In the genomic region with DNA sequence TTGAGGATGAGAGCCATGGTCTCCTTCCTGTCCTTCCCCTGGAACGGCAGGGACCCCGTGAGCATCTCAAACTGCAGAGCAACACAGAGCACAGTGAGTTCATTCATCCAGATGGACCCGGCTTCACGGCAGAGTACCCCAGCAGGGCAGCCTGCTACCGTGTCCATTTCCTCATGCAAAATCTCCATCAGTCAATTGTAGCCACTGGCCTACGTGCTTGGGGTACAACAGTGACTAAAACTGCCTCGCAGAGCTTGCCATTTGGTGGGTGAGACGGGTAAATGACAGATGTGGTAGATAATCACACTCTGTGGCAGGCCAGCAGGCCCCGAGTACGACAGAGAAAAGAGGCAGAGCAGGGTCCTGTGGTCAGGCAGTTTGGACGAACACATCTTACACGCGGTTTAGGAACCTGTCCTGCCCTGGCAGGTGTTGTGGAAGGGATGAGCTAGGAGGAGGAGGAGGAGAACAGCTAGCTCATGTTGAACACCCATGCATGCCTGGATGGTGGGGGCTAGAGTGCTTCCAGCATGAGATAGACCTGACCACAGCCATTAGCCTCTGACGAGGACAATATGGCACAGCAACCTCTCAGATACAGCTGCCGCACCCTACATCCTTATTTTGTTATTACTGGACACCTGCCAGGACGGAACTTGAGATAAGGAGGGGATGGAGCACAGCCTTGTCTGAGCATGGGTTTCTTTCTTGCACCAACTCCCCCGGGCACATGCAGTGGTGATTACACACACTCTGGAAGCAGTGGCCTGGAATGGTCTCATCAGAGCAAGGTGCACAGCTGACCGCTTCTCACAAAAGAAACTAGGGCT, we compare ENCODE assay signal across 1 cellular context.
TF ChIP-seq lines count a peak whose summit lies in the region.

No MANE protein-coding gene starts in this region.

TF ChIP-seq in HEK293, 187 proteins besides CTCF, POLR2A, EP300 and RAD21 (continued from another document and continues in another):
- TF ChIP-seq, protein P1, sequence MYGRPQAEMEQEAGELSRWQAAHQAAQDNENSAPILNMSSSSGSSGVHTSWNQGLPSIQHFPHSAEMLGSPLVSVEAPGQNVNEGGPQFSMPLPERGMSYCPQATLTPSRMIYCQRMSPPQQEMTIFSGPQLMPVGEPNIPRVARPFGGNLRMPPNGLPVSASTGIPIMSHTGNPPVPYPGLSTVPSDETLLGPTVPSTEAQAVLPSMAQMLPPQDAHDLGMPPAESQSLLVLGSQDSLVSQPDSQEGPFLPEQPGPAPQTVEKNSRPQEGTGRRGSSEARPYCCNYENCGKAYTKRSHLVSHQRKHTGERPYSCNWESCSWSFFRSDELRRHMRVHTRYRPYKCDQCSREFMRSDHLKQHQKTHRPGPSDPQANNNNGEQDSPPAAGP (tag by site-specific recombination; IDR thresholded peaks at IDR 0.05), result peak; percentile 38; the same call in 1 of the 2 replicates
- TF ChIP-seq, protein P2, sequence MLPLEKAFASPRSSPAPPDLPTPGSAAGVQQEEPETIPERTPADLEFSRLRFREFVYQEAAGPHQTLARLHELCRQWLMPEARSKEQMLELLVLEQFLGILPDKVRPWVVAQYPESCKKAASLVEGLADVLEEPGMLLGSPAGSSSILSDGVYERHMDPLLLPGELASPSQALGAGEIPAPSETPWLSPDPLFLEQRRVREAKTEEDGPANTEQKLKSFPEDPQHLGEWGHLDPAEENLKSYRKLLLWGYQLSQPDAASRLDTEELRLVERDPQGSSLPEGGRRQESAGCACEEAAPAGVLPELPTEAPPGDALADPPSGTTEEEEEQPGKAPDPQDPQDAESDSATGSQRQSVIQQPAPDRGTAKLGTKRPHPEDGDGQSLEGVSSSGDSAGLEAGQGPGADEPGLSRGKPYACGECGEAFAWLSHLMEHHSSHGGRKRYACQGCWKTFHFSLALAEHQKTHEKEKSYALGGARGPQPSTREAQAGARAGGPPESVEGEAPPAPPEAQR (tag by site-specific recombination; IDR thresholded peaks at IDR 0.05), result no peak
- TF ChIP-seq, protein P3, sequence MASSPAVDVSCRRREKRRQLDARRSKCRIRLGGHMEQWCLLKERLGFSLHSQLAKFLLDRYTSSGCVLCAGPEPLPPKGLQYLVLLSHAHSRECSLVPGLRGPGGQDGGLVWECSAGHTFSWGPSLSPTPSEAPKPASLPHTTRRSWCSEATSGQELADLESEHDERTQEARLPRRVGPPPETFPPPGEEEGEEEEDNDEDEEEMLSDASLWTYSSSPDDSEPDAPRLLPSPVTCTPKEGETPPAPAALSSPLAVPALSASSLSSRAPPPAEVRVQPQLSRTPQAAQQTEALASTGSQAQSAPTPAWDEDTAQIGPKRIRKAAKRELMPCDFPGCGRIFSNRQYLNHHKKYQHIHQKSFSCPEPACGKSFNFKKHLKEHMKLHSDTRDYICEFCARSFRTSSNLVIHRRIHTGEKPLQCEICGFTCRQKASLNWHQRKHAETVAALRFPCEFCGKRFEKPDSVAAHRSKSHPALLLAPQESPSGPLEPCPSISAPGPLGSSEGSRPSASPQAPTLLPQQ (tag by site-specific recombination; IDR thresholded peaks at IDR 0.05), result peak; percentile 48; the same call in 1 of the 2 replicates
- no peak for TF ChIP-seq ZNF23 (tag by site-specific recombination; IDR thresholded peaks at IDR 0.05; ENCODE audit: borderline replicate concordance)
- TF ChIP-seq OSR2 (tag by site-specific recombination; IDR thresholded peaks at IDR 0.05), result peak; percentile 84
- TF ChIP-seq, protein P4, sequence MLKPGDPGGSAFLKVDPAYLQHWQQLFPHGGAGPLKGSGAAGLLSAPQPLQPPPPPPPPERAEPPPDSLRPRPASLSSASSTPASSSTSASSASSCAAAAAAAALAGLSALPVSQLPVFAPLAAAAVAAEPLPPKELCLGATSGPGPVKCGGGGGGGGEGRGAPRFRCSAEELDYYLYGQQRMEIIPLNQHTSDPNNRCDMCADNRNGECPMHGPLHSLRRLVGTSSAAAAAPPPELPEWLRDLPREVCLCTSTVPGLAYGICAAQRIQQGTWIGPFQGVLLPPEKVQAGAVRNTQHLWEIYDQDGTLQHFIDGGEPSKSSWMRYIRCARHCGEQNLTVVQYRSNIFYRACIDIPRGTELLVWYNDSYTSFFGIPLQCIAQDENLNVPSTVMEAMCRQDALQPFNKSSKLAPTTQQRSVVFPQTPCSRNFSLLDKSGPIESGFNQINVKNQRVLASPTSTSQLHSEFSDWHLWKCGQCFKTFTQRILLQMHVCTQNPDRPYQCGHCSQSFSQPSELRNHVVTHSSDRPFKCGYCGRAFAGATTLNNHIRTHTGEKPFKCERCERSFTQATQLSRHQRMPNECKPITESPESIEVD (tag by site-specific recombination; IDR thresholded peaks at IDR 0.05), result no peak
- TF ChIP-seq ZNF248 (tag by site-specific recombination; IDR thresholded peaks at IDR 0.05), result no peak
- no peak for TF ChIP-seq GLIS1 (tag by site-specific recombination; IDR thresholded peaks at IDR 0.05)
- peak; percentile 63; the same call in 1 of the 2 replicates for TF ChIP-seq SP7 (tag by site-specific recombination; IDR thresholded peaks at IDR 0.05)
- no peak for TF ChIP-seq ZNF121 (tag by site-specific recombination; IDR thresholded peaks at IDR 0.05)
- TF ChIP-seq ZNF843 (tag by site-specific recombination; IDR thresholded peaks at IDR 0.05), result peak; percentile 56
- no peak for TF ChIP-seq ZNF521 (tag by site-specific recombination; IDR thresholded peaks at IDR 0.05)
- TF ChIP-seq, protein P5, sequence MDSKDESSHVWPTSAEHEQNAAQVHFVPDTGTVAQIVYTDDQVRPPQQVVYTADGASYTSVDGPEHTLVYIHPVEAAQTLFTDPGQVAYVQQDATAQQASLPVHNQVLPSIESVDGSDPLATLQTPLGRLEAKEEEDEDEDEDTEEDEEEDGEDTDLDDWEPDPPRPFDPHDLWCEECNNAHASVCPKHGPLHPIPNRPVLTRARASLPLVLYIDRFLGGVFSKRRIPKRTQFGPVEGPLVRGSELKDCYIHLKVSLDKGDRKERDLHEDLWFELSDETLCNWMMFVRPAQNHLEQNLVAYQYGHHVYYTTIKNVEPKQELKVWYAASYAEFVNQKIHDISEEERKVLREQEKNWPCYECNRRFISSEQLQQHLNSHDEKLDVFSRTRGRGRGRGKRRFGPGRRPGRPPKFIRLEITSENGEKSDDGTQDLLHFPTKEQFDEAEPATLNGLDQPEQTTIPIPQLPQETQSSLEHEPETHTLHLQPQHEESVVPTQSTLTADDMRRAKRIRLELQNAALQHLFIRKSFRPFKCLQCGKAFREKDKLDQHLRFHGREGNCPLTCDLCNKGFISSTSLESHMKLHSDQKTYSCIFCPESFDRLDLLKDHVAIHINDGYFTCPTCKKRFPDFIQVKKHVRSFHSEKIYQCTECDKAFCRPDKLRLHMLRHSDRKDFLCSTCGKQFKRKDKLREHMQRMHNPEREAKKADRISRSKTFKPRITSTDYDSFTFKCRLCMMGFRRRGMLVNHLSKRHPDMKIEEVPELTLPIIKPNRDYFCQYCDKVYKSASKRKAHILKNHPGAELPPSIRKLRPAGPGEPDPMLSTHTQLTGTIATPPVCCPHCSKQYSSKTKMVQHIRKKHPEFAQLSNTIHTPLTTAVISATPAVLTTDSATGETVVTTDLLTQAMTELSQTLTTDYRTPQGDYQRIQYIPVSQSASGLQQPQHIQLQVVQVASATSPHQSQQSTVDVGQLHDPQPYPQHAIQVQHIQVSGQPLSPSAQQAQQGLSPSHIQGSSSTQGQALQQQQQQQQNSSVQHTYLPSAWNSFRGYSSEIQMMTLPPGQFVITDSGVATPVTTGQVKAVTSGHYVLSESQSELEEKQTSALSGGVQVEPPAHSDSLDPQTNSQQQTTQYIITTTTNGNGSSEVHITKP (tag by site-specific recombination; IDR thresholded peaks at IDR 0.05), result peak; percentile 86
- TF ChIP-seq, protein P6, sequence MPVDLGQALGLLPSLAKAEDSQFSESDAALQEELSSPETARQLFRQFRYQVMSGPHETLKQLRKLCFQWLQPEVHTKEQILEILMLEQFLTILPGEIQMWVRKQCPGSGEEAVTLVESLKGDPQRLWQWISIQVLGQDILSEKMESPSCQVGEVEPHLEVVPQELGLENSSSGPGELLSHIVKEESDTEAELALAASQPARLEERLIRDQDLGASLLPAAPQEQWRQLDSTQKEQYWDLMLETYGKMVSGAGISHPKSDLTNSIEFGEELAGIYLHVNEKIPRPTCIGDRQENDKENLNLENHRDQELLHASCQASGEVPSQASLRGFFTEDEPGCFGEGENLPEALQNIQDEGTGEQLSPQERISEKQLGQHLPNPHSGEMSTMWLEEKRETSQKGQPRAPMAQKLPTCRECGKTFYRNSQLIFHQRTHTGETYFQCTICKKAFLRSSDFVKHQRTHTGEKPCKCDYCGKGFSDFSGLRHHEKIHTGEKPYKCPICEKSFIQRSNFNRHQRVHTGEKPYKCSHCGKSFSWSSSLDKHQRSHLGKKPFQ (tag by site-specific recombination; IDR thresholded peaks at IDR 0.05), result no peak
- TF ChIP-seq ZNF600 (tag by site-specific recombination; IDR thresholded peaks at IDR 0.05), result peak; percentile 93
- TF ChIP-seq GFI1B (tag by site-specific recombination; IDR thresholded peaks at IDR 0.05), result no peak
- no peak for TF ChIP-seq ZNF677 (tag by site-specific recombination; IDR thresholded peaks at IDR 0.05)
- TF ChIP-seq ZNF274 (IDR thresholded peaks at IDR 0.05; ENCODE audit: low read length), result no peak
- TF ChIP-seq ZNF274 (tag by site-specific recombination; IDR thresholded peaks at IDR 0.05; ENCODE audit: borderline replicate concordance), result no peak
- peak; percentile 72 for TF ChIP-seq KLF1 (tag by site-specific recombination; IDR thresholded peaks at IDR 0.05)
- no peak for TF ChIP-seq ZNF621 (tag by site-specific recombination; IDR thresholded peaks at IDR 0.05)
- no peak for TF ChIP-seq ZNF239 (tag by site-specific recombination; IDR thresholded peaks at IDR 0.05)
- TF ChIP-seq, protein P7, sequence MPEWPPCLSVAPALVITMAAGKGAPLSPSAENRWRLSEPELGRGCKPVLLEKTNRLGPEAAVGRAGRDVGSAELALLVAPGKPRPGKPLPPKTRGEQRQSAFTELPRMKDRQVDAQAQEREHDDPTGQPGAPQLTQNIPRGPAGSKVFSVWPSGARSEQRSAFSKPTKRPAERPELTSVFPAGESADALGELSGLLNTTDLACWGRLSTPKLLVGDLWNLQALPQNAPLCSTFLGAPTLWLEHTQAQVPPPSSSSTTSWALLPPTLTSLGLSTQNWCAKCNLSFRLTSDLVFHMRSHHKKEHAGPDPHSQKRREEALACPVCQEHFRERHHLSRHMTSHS (tag by site-specific recombination; IDR thresholded peaks at IDR 0.05), result peak; percentile 56; the same call in 1 of the 2 replicates
- no peak for TF ChIP-seq RBAK (tag by site-specific recombination; IDR thresholded peaks at IDR 0.05)
- TF ChIP-seq ZNF501 (tag by site-specific recombination; IDR thresholded peaks at IDR 0.05), result no peak
- TF ChIP-seq ZNF529 (tag by site-specific recombination; IDR thresholded peaks at IDR 0.05; ENCODE audit: insufficient replicate concordance), result no peak
- TF ChIP-seq, protein P8, sequence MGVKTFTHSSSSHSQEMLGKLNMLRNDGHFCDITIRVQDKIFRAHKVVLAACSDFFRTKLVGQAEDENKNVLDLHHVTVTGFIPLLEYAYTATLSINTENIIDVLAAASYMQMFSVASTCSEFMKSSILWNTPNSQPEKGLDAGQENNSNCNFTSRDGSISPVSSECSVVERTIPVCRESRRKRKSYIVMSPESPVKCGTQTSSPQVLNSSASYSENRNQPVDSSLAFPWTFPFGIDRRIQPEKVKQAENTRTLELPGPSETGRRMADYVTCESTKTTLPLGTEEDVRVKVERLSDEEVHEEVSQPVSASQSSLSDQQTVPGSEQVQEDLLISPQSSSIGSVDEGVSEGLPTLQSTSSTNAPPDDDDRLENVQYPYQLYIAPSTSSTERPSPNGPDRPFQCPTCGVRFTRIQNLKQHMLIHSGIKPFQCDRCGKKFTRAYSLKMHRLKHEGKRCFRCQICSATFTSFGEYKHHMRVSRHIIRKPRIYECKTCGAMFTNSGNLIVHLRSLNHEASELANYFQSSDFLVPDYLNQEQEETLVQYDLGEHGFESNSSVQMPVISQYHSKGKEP (tag by site-specific recombination; IDR thresholded peaks at IDR 0.05), result peak; percentile 81
- TF ChIP-seq ZNF664 (tag by site-specific recombination; IDR thresholded peaks at IDR 0.05), result no peak
- TF ChIP-seq PRDM1 (tag by site-specific recombination; IDR thresholded peaks at IDR 0.05), result no peak
- no peak for TF ChIP-seq ZNF324 (tag by site-specific recombination; IDR thresholded peaks at IDR 0.05)
- TF ChIP-seq, protein P9, sequence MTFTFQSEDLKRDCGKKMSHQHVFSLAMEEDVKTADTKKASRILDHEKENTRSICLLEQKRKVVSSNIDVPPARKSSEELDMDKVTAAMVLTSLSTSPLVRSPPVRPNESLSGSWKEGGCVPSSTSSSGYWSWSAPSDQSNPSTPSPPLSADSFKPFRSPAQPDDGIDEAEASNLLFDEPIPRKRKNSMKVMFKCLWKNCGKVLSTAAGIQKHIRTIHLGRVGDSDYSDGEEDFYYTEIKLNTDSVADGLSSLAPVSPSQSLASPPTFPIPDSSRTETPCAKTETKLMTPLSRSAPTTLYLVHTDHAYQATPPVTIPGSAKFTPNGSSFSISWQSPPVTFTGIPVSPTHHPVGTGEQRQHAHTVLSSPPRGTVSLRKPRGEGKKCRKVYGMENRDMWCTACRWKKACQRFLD (tag by site-specific recombination; IDR thresholded peaks at IDR 0.05), result no peak
- no peak for TF ChIP-seq ZNF169 (tag by site-specific recombination; IDR thresholded peaks at IDR 0.05)
- 0 out of 2 replicates have a peak, but pooled peaks have one; percentile 45 for TF ChIP-seq WT1 (tag by site-specific recombination; IDR thresholded peaks at IDR 0.05)
- TF ChIP-seq ZNF366 (tag by site-specific recombination; conservative IDR thresholded peaks at IDR 0.05), result peak; percentile 63; the same call in 1 of the 2 replicates
- TF ChIP-seq ZSCAN30 (tag by site-specific recombination; IDR thresholded peaks at IDR 0.05), result 0 out of 2 replicates have a peak, but pooled peaks have one; percentile 46
- no peak for TF ChIP-seq ZNF768 (tag by site-specific recombination; IDR thresholded peaks at IDR 0.05)
- TF ChIP-seq ZSCAN16 (tag by site-specific recombination; IDR thresholded peaks at IDR 0.05), result no peak
- TF ChIP-seq HOXC10 (CRISPR knock-in tag; IDR thresholded peaks at IDR 0.05), result no peak
- TF ChIP-seq TRIM28 (IDR thresholded peaks at IDR 0.05; ENCODE audit: borderline replicate concordance, low read length), result peak; percentile 92
- TF ChIP-seq ZNF24 (tag by site-specific recombination; IDR thresholded peaks at IDR 0.05), result 0 out of 2 replicates have a peak, but pooled peaks have one; percentile 37
- TF ChIP-seq ZNF555 (tag by site-specific recombination; conservative IDR thresholded peaks at IDR 0.05), result no peak
- TF ChIP-seq, protein P10, sequence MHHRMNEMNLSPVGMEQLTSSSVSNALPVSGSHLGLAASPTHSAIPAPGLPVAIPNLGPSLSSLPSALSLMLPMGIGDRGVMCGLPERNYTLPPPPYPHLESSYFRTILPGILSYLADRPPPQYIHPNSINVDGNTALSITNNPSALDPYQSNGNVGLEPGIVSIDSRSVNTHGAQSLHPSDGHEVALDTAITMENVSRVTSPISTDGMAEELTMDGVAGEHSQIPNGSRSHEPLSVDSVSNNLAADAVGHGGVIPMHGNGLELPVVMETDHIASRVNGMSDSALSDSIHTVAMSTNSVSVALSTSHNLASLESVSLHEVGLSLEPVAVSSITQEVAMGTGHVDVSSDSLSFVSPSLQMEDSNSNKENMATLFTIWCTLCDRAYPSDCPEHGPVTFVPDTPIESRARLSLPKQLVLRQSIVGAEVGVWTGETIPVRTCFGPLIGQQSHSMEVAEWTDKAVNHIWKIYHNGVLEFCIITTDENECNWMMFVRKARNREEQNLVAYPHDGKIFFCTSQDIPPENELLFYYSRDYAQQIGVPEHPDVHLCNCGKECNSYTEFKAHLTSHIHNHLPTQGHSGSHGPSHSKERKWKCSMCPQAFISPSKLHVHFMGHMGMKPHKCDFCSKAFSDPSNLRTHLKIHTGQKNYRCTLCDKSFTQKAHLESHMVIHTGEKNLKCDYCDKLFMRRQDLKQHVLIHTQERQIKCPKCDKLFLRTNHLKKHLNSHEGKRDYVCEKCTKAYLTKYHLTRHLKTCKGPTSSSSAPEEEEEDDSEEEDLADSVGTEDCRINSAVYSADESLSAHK (tag by site-specific recombination; IDR thresholded peaks at IDR 0.05), result no peak
- peak; percentile 36; the same call in 1 of the 2 replicates for TF ChIP-seq EGR2 (tag by site-specific recombination; IDR thresholded peaks at IDR 0.05; ENCODE audit: low read depth)
